8 cellular contexts compared by ENCODE assay signal in the genomic region with DNA sequence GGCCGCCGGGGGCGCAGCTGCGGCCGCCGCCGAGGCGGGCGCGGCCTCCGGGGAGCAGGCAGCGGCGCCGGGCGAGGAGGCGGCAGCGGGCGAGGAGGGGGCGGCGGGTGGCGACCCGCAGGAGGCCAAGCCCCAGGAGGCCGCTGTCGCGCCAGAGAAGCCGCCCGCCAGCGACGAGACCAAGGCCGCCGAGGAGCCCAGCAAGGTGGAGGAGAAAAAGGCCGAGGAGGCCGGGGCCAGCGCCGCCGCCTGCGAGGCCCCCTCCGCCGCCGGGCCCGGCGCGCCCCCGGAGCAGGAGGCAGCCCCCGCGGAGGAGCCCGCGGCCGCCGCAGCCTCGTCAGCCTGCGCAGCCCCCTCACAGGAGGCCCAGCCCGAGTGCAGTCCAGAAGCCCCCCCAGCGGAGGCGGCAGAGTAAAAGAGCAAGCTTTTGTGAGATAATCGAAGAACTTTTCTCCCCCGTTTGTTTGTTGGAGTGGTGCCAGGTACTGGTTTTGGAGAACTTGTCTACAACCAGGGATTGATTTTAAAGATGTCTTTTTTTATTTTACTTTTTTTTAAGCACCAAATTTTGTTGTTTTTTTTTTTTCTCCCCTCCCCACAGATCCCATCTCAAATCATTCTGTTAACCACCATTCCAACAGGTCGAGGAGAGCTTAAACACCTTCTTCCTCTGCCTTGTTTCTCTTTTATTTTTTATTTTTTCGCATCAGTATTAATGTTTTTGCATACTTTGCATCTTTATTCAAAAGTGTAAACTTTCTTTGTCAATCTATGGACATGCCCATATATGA. TPM values are rescaled to one million over a fixed set of nuclear protein-coding genes. Genes with fewer than 3 reads are reported as not detected.
DNase-seq lines count a peak whose midpoint lies in the region; ATAC-seq lines count a peak whose summit lies in the region.

No MANE protein-coding gene starts in this region.

- no peak overlapping the region for H3K4me3 ChIP-seq in CD4-positive, CD25-positive, alpha-beta regulatory T cell (ENCODE audit: low read depth, low read length)
- H3K4me3 ChIP-seq in duodenal mucosa (ENCODE audit: low read depth in 1 of 2, low read length in 2 of 2) (peak overlapping the region in 1 of 2 donors; percentile 37), mucosa of rectum (ENCODE audit: low read length in 2 of 2) (peak overlapping the region; percentile 64 to 95)

- H3K4me1 Mint-ChIP-seq in CD4-positive, CD25-positive, alpha-beta regulatory T cell: peaks cover 5 to 11% (median 9%) of the 10 kb centered on the region in 4 donors

- peaks cover 6 to 17% of the 10 kb centered on the region in 2 experiments for H3K9me3 ChIP-seq in CD4-positive, CD25-positive, alpha-beta regulatory T cell (ENCODE audit: control insufficient read depth in 2 of 2, low read length in 2 of 2)
- H3K9me3 ChIP-seq in duodenal mucosa (ENCODE audit: control insufficient read depth in 1 of 2, low read length in 2 of 2) (no peaks in the 10 kb centered on the region), mucosa of rectum (ENCODE audit: control insufficient read depth in 2 of 2, low read length in 2 of 2) (no peaks in the 10 kb centered on the region)

- H3K27me3 Mint-ChIP-seq in CD4-positive, CD25-positive, alpha-beta regulatory T cell: peaks cover 26% of the 10 kb centered on the region

- peaks cover 43% of the 10 kb centered on the region for H3K4me1 ChIP-seq in CD4-positive, CD25-positive, alpha-beta regulatory T cell (ENCODE audit: control insufficient read depth, insufficient read depth, low read length, poor library complexity, severe bottlenecking)
- H3K4me1 ChIP-seq in duodenal mucosa (ENCODE audit: control insufficient read depth in 1 of 2, insufficient read depth in 2 of 2, low read length in 2 of 2) (peaks cover 7 to 16% of the 10 kb centered on the region in 2 donors), mucosa of rectum (ENCODE audit: control insufficient read depth in 2 of 2, insufficient read depth in 2 of 2, low read length in 2 of 2) (peaks cover 8 to 12% of the 10 kb centered on the region in 2 donors)

- no peak overlapping the region for H3K27ac Mint-ChIP-seq in CD4-positive, CD25-positive, alpha-beta regulatory T cell

- DNase-seq in CD4-positive, CD25-positive, alpha-beta regulatory T cell: no peak
- peak; percentile 53 for DNase-seq in LHCN-M2 (ENCODE audit: low read depth)
- no peak for DNase-seq in effector CD8-positive, alpha-beta T cell (lab: John Stamatoyannopoulos, UW)

- H3K4me3 Mint-ChIP-seq in CD4-positive, CD25-positive, alpha-beta regulatory T cell: peak overlapping the region; percentile 20 to 44 (median 36)

- ATAC-seq in CD4-positive, CD25-positive, alpha-beta regulatory T cell (ENCODE audit: low read depth in 2 of 2): no peak
- ATAC-seq in HG02571 (IDR thresholded peaks at IDR 0.05; ENCODE audit: unreplicated experiment) (no peak), HG03135 (IDR thresholded peaks at IDR 0.05; ENCODE audit: unreplicated experiment) (no peak), GM19395 (IDR thresholded peaks at IDR 0.05; ENCODE audit: unreplicated experiment) (no peak)

- no peaks in the 10 kb centered on the region for H3K36me3 Mint-ChIP-seq in CD4-positive, CD25-positive, alpha-beta regulatory T cell

- H3K9ac ChIP-seq in duodenal mucosa (ENCODE audit: low read depth in 1 of 2, low read length in 2 of 2) (peak overlapping the region in 1 of 2 donors; percentile 40), mucosa of rectum (ENCODE audit: low read depth in 1 of 2, low read length in 2 of 2) (peak overlapping the region; percentile 41 to 99)

- H3K9me3 Mint-ChIP-seq in CD4-positive, CD25-positive, alpha-beta regulatory T cell: peaks cover 0 to 8% (median 1%) of the 10 kb centered on the region in 7 donors

- no peaks in the 10 kb centered on the region for H3K36me3 ChIP-seq in CD4-positive, CD25-positive, alpha-beta regulatory T cell (ENCODE audit: control insufficient read depth, insufficient read depth, low read length)
- H3K36me3 ChIP-seq in duodenal mucosa (ENCODE audit: control insufficient read depth in 1 of 2, insufficient read depth in 2 of 2, low read length in 2 of 2) (peaks cover 0 to 2% of the 10 kb centered on the region in 2 donors), mucosa of rectum (ENCODE audit: control insufficient read depth in 2 of 2, insufficient read depth in 2 of 2, low read length in 2 of 2) (peaks cover 0 to 16% of the 10 kb centered on the region in 2 donors)

- H3K27me3 ChIP-seq in CD4-positive, CD25-positive, alpha-beta regulatory T cell (ENCODE audit: control insufficient read depth, insufficient read depth, low read length): peaks cover 35% of the 10 kb centered on the region
- peaks cover 0 to 5% of the 10 kb centered on the region in 2 donors for H3K27me3 ChIP-seq in duodenal mucosa (ENCODE audit: control insufficient read depth in 1 of 2, insufficient read depth in 2 of 2, low read length in 2 of 2)
- peaks cover 0 to 3% of the 10 kb centered on the region in 2 donors for H3K27me3 ChIP-seq in mucosa of rectum (ENCODE audit: control insufficient read depth in 2 of 2, insufficient read depth in 2 of 2, low read length in 2 of 2)

- H3K27ac ChIP-seq in CD4-positive, CD25-positive, alpha-beta regulatory T cell (ENCODE audit: insufficient read depth, low read length, poor library complexity, severe bottlenecking): no peak overlapping the region
- H3K27ac ChIP-seq in duodenal mucosa (ENCODE audit: low read depth, low read length) (peak overlapping the region; percentile 47), mucosa of rectum (ENCODE audit: low read depth in 2 of 2, low read length in 2 of 2) (peak overlapping the region; percentile 99)

RNA-seq across cellular contexts. Expression of gene MARCKS, which starts 3.2 kb away (rescaled TPM):
- total RNA-seq in CD4-positive, CD25-positive, alpha-beta regulatory T cell: not detected
- under 1 TPM in 2 of 4 donors, not detected in 2; 0.03 to 0.07 TPM for polyA plus RNA-seq in CD4-positive, CD25-positive, alpha-beta regulatory T cell
- total RNA-seq in LHCN-M2 (2014; rRNA removed): 95.0 and 98.7 TPM in 2 replicates
- polyA plus RNA-seq in LHCN-M2 (2012): 85.7 TPM

Comparison
In these comparisons a context has a peak if more than half of its experiments do, and no peak if none do; other contexts are left out.
1. RNA of gene MARCKS, which starts 3.2 kb away (total RNA-seq): 95.0 to 98.7 TPM in LHCN-M2; not detected in CD4-positive, CD25-positive, alpha-beta regulatory T cell (single experiment); every median in the first group is over 10 times any median in the second.